ENCODE assay signal across 1 cellular context in genomic region chr13:83905641-83906040, GRCh38.
TF ChIP-seq lines count a peak whose summit lies in the region.

No MANE protein-coding gene starts in this region.

TF ChIP-seq in GM23338, 12 proteins besides CTCF, POLR2A, EP300 and RAD21 (continued from another document):
- no peak for TF ChIP-seq ZNF462 (CRISPR knock-in tag; IDR thresholded peaks at IDR 0.05)
- no peak for TF ChIP-seq JUNB (IDR thresholded peaks at IDR 0.05; ENCODE audit: unreplicated experiment)
- no peak for TF ChIP-seq EZH2phosphoT487 (IDR thresholded peaks at IDR 0.05; ENCODE audit: unreplicated experiment)
- no peak for TF ChIP-seq EZH2 (IDR thresholded peaks at IDR 0.05; ENCODE audit: low read depth, unreplicated experiment)
- TF ChIP-seq ZNF331 (CRISPR knock-in tag; IDR thresholded peaks at IDR 0.05; ENCODE audit: low read depth), result no peak
